Comparison of ENCODE assay signal across 24 cellular contexts in the genomic region with DNA sequence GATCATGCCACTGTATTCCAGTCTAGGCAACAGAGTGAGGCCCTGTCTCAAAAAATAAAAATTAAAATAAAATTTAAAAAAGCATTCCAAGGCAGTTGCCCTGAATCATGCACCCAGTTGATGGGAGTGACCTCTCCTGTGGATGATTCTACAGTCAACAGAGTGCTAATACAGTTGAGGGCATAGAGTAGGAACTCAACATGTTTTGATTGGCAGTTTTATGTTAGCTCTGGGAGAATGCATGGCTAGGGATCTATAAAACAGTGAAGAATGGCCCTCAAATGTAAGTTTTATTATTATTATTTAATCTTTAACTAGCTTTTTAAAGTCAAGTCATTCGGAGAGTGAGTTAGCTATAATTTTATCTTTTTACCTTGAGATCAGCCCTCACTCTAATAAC.
"Had no signal": no experiment of that assay in that cellular context is flagged by ENCODE, and none has a peak within 500 bp of the region (broad histone marks: within the 10 kb centered on the region; RNA-seq: fewer than 3 reads in every experiment).

No MANE protein-coding gene starts in this region.

- H3K27ac ChIP-seq: neural progenitor cell, ovary, parathyroid adenoma, psoas muscle, right lobe of liver, sigmoid colon, stomach, thoracic aorta, thyroid gland, tibial nerve, upper lobe of left lung had no signal

- H3K27me3 ChIP-seq: neural progenitor cell, ovary, right lobe of liver, sigmoid colon, stomach, thyroid gland, tibial nerve, upper lobe of left lung had no signal

- ATAC-seq: natural killer cell; psoas muscle; right cardiac atrium; right lobe of liver; stimulated activated effector memory CD8-positive, alpha-beta T cell treated with anti-CD3 and anti-CD28 coated beads, Interleukin-12 subunit alpha, Interleukin-12 subunit beta, amount 100 ng/mL, for 72 hours; stimulated activated naive B cell treated with anti-CD40 and anti-IgM and Interleukin-4, amounts not matched to agents 10 μg/mL and 1 μg/mL and 100 μg/mL, for 72 hours had no signal

- H3K9me3 ChIP-seq: ovary, psoas muscle, right lobe of liver, sigmoid colon, stomach, thoracic aorta, thyroid gland, tibial nerve, upper lobe of left lung had no signal

- DNase-seq: natural killer cell; occipital lobe; ovary; posterior cingulate gyrus; psoas muscle; right cardiac atrium; right lobe of liver; sigmoid colon; small intestine; stimulated activated CD4-positive, alpha-beta T cell treated with anti-CD3 and anti-CD28 coated beads, Interleukin-15, amount 100 ng/mL, for 24 hours; stimulated activated CD4-positive, alpha-beta T cell treated with anti-CD3 and anti-CD28 coated beads, Interleukin-2, amount 100 ng/mL, for 24 hours; stimulated activated CD4-positive, alpha-beta T cell treated with anti-CD3 and anti-CD28 coated beads, Interleukin-2, amount 100 ng/mL, for 48 hours; stimulated activated CD4-positive, alpha-beta T cell treated with anti-CD3 and anti-CD28 coated beads, Interleukin-4, amount 100 ng/mL, for 24 hours; stimulated activated naive B cell treated with anti-CD40 and anti-IgM and Interleukin-4, amounts not matched to agents 10 μg/mL and 1 μg/mL and 100 μg/mL, for 72 hours; stimulated activated naive CD4-positive, alpha-beta T cell treated with Interleukin-2 at 50 U/mL for 16 hours; stomach; thyroid gland; trophoblast cell; upper lobe of left lung had no signal

- H3K36me3 ChIP-seq: neural progenitor cell, ovary, right lobe of liver, sigmoid colon, stomach, thoracic aorta, thyroid gland, tibial nerve, upper lobe of left lung had no signal

- H3K4me1 ChIP-seq: neural progenitor cell, parathyroid adenoma, psoas muscle, right lobe of liver, sigmoid colon, stomach, thyroid gland, tibial nerve, upper lobe of left lung had no signal

- H3K4me3 ChIP-seq: neural progenitor cell, ovary, psoas muscle, right lobe of liver, sigmoid colon, stomach, thoracic aorta, thyroid gland, tibial nerve, upper lobe of left lung had no signal
